1 cellular context compared by ENCODE assay signal in genomic region chr10:61643316-61643751, GRCh38.
TF ChIP-seq lines count a peak whose summit lies in the region.

No MANE protein-coding gene starts in this region.

TF ChIP-seq in HepG2, 621 proteins besides CTCF, POLR2A, EP300 and RAD21:
- TF ChIP-seq ZNF878 (CRISPR knock-in tag; IDR thresholded peaks at IDR 0.05) (no peak), CEBPB (IDR thresholded peaks at IDR 0.05; ENCODE audit: borderline replicate concordance, low read depth, low read length) (peak; percentile 46)
